In the genomic region with DNA sequence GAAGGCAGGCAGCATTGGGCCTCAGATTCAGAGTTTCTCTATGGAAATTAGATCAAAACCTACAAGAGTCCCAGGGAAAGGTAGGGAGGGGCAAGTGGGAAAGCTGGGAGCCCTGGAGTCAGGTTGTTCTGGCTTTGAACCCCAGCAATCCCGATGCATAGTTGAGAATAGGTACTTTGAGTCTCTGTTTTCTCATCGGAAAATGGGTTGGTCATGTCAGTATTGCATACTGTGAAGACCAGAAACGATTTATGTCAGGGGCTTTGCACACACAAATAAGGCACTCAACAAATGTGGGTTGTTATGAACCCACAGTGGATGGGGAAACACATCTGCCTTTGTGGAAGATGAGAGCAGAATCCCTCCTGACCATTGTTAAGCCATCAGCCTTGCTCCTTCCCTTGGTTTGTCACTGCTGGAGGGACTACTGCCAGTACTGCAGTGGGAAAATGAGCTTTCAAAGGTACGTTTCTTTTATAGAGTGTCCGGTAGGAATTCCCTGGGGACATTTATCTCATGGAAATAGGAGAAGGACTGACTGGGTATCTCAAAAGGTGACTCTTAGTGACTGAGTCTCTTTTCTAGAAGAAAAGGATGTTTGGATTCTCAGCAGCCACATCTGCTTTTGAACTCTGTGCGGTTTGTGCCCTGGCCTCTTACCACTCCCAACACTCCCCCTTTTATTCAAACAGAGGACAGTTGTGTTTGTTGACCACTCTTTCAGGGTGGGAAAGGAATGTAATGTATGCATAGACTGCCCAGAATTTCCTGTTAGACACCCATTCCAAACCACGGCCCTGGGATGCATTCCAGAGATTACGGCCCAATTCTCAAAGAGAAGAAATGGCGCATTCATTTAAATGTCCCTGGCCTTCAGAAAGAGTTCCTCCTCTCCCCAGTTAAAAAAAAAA, we compare ENCODE assay signal across 10 cellular contexts. TPM values are rescaled to one million over a fixed set of nuclear protein-coding genes. Genes with fewer than 3 reads are reported as not detected.
DNase-seq lines count a peak whose midpoint lies in the region; ATAC-seq and TF ChIP-seq lines count a peak whose summit lies in the region.
"Had no signal": no experiment of that assay in that cellular context is flagged by ENCODE, and none has a peak within 500 bp of the region (broad histone marks: within the 10 kb centered on the region; RNA-seq: fewer than 3 reads in every experiment).

No MANE protein-coding gene starts in this region.

- in situ Hi-C loops in GM23248 (cut with MboI), result no loop called here

- peak; percentile 81 for ATAC-seq in WTC11
- ATAC-seq in heart right ventricle, result peak in 5 of 8 donors; percentile 26 to 54 (median 38)
- no peak for ATAC-seq in GM18517 (IDR thresholded peaks at IDR 0.05; ENCODE audit: unreplicated experiment)
- no peak for ATAC-seq in GM21723 (IDR thresholded peaks at IDR 0.05; ENCODE audit: unreplicated experiment)
- ATAC-seq: GM12878 had no signal

- H4K20me1 ChIP-seq in GM23248 (ENCODE audit: insufficient read depth), result no peaks in the 10 kb centered on the region

- peaks cover 23% of the 10 kb centered on the region for H3K4me1 Mint-ChIP-seq in WTC11

- H2AFZ ChIP-seq in GM23248, result no peak overlapping the region

- no peaks in the 10 kb centered on the region for H3K27me3 Mint-ChIP-seq in WTC11 (ENCODE audit: low read depth)

- CTCF ChIA-PET in WTC11 (lab: Charles Lee), result interaction anchor here (1.0 to 1.5 kb wide), 2 partner anchors 20 to 31 kb away, joined by 3 to 5 read pairs; no protein-coding TSS in a partner anchor

- H3K27ac Mint-ChIP-seq in WTC11, result peak overlapping the region; percentile 49

- POLR2A ChIA-PET in WTC11 (lab: Charles Lee), result no interaction called here

- H3K4me3 ChIP-seq in GM23248 (peak overlapping the region; percentile 16), heart right ventricle (no peak overlapping the region)
- H3K4me3 ChIP-seq: GM12878 had no signal

- H3K36me3 ChIP-seq in GM23248 (ENCODE audit: low read depth) (no peaks in the 10 kb centered on the region), heart right ventricle (no peaks in the 10 kb centered on the region)

- H3K79me2 ChIP-seq in GM23248 (ENCODE audit: insufficient read depth), result peaks cover 77% of the 10 kb centered on the region

- WGBS in GM23248 (ENCODE audit: low coverage in 1 of 2, low lambda C conversion rate in 2 of 2, missing lambda C conversion rate in 2 of 2), 2 experiments, result 42 to 43% methylated on average over 9 of the region's 9 CpGs
- WGBS in heart right ventricle, 2 donors, result 56 to 61% methylated on average over 9 of the region's 9 CpGs

- H3K9me2 ChIP-seq in GM23248 (ENCODE audit: insufficient read depth), result no peaks in the 10 kb centered on the region

- H3K27me3 ChIP-seq in GM23248 (replicated peaks; ENCODE audit: insufficient read depth), result no peaks in the 10 kb centered on the region
- H3K27me3 ChIP-seq in heart right ventricle, result no peaks in the 10 kb centered on the region

- peak overlapping the region; percentile 63 for H3K4me2 ChIP-seq in GM23248 (ENCODE audit: unreplicated experiment)

- intact Hi-C loops in heart right ventricle (cut with DNase I), result no loop called here

- peak overlapping the region; percentile 13; the same call in 1 of the 2 replicates for H3K9ac ChIP-seq in GM23248

- H3K27ac ChIP-seq in GM23248 (peak overlapping the region; percentile 70), heart right ventricle (peak overlapping the region in 9 of 10 donors; percentile 7 to 81 (median 68))

- TF ChIP-seq CTCF in WTC11 (IDR thresholded peaks at IDR 0.05), result no peak
- no peak for TF ChIP-seq CTCF in heart right ventricle (IDR thresholded peaks at IDR 0.05)

- DNase-seq in GM23248, result peak; percentile 89
- DNase-seq in WTC11 (ENCODE audit: low spot score), result no peak
- no peak for DNase-seq in heart right ventricle
- peak; percentile 93 for DNase-seq in renal cortical epithelial cell (ENCODE audit: low read depth)
- DNase-seq in SKM-1 (lab: John Stamatoyannopoulos, UW; ENCODE audit: unreplicated experiment), result no peak
- DNase-seq in UCSD-AML1 (lab: John Stamatoyannopoulos, UW; ENCODE audit: unreplicated experiment), result no peak
- DNase-seq: stimulated activated CD4-positive, alpha-beta T cell treated with anti-CD3 and anti-CD28 coated beads, Interleukin-4, amount 100 ng/mL, for 4 hours had no signal

- H3K36me3 Mint-ChIP-seq in WTC11, result no peaks in the 10 kb centered on the region

- no peaks in the 10 kb centered on the region for H3K9me3 Mint-ChIP-seq in WTC11

- peaks cover 34% of the 10 kb centered on the region for H3F3A ChIP-seq in GM23248 (ENCODE audit: insufficient read depth)

- H3K4me3 Mint-ChIP-seq in WTC11, result no peak overlapping the region

- peaks cover 44% of the 10 kb centered on the region for H3K4me1 ChIP-seq in GM23248 (ENCODE audit: insufficient read depth)
- peaks cover 23 to 76% (median 51%) of the 10 kb centered on the region in 9 donors for H3K4me1 ChIP-seq in heart right ventricle

- H3K9me3 ChIP-seq in GM23248 (ENCODE audit: low read depth) (no peaks in the 10 kb centered on the region), heart right ventricle (no peaks in the 10 kb centered on the region)

TF ChIP-seq in WTC11, 78 proteins besides CTCF, POLR2A, EP300 and RAD21 (continues in another document):
- TF ChIP-seq AFF4 (CRISPR knock-in tag; IDR thresholded peaks at IDR 0.05; ENCODE audit: borderline replicate concordance), result no peak
- TF ChIP-seq, protein P1, sequence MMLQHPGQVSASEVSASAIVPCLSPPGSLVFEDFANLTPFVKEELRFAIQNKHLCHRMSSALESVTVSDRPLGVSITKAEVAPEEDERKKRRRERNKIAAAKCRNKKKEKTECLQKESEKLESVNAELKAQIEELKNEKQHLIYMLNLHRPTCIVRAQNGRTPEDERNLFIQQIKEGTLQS (CRISPR knock-in tag; conservative IDR thresholded peaks at IDR 0.05), result no peak
- no peak for TF ChIP-seq ATF2 (CRISPR knock-in tag; IDR thresholded peaks at IDR 0.05; ENCODE audit: borderline replicate concordance, low read depth)
- TF ChIP-seq, protein P2, sequence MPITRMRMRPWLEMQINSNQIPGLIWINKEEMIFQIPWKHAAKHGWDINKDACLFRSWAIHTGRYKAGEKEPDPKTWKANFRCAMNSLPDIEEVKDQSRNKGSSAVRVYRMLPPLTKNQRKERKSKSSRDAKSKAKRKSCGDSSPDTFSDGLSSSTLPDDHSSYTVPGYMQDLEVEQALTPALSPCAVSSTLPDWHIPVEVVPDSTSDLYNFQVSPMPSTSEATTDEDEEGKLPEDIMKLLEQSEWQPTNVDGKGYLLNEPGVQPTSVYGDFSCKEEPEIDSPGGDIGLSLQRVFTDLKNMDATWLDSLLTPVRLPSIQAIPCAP (CRISPR knock-in tag; IDR thresholded peaks at IDR 0.05), result no peak

RNA-seq across cellular contexts. Expression of gene VILL, which starts 54.6 kb away (rescaled TPM):
- total RNA-seq in GM23248 (2014; rRNA removed; shearing (Covaris generic)), result 6.6 and 12.4 TPM in 2 replicates
- 2.8 and 2.9 TPM in 2 replicates for polyA plus RNA-seq in GM23248 (2016; fragmentation: Nextera tagmentation; extraction: Ambion mirVana)
- total RNA-seq in WTC11 (2021), result 4.7 to 5.9 TPM (median 4.7 TPM) in 3 replicates
- 1 to 10 TPM; 1.2 to 3.7 (median 2.1) TPM for total RNA-seq in heart right ventricle
- 1 to 10 TPM; 4.8 to 6.4 TPM for polyA plus RNA-seq in heart right ventricle
- total RNA-seq in renal cortical epithelial cell, result 4.0 and 4.5 TPM in 2 replicates

Comparison
In these comparisons a context has a peak if more than half of its experiments do, and no peak if none do; other contexts are left out.
1. DNase-seq: peak in GM23248 (single experiment) and renal cortical epithelial cell (single experiment); none in WTC11 (single experiment), heart right ventricle (0 of 2), SKM-1 (single experiment) and UCSD-AML1 (single experiment).
2. ATAC-seq: peak in WTC11 (single experiment) and heart right ventricle (5 of 8); none in GM18517 (single experiment) and GM21723 (single experiment).